ENCODE assay signal across 20 cellular contexts in the genomic region with DNA sequence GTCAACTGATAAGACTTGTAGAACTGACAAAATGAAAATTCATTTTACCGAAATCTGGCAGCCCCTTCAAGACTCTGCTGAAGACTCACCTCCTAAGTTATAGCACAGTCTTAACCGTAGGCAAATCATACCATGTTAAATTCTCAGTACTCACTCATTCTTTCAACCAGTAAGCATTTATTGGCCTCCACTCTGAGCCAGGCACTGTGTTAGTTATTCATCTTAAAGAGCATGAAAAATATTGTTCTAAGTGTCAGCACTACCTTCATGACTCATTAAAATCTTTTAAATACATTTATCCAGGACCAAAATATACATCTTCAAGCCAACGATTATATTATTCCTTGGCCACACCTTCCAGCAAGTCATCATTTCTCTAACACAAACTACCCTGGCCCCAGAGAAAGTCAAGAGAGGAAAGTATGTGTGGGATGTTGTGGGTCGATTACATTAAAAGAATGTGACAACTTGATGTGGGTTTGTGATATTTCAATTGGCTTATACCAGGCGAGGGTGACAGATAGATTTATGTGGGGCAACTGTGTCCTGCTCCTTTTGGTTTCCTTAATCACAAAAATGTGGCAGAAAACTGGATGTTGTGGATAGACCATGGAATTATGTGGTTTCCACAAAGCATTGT. TPM values are rescaled to one million over a fixed set of nuclear protein-coding genes. Genes with fewer than 3 reads are reported as not detected.
A peak's percentile ranks its signal among the peaks of the same experiment; 100 is the strongest.
DNase-seq lines count a peak whose midpoint lies in the region; ATAC-seq and TF ChIP-seq lines count a peak whose summit lies in the region.
"Had no signal": no experiment of that assay in that cellular context is flagged by ENCODE, and none has a peak within 500 bp of the region (broad histone marks: within the 10 kb centered on the region; RNA-seq: fewer than 3 reads in every experiment).

No MANE protein-coding gene starts in this region.

- no peak overlapping the region for H2BK120ac ChIP-seq in H9 (ENCODE audit: low read depth, low read length, poor library complexity, severe bottlenecking)

- no peak overlapping the region for H3K23ac ChIP-seq in H9 (ENCODE audit: insufficient read length, low read depth, low read length)

- peak overlapping the region; percentile 34 for H3K27ac ChIP-seq in AG04450 (ENCODE audit: low read depth, low read length)
- H3K27ac ChIP-seq in parathyroid adenoma, result peak overlapping the region; percentile 95
- no peak overlapping the region for H3K27ac ChIP-seq in H9 (ENCODE audit: insufficient read length, low read depth, low read length)

- H2BK20ac ChIP-seq in H9 (ENCODE audit: low read depth, low read length, poor library complexity, severe bottlenecking), result no peak overlapping the region

- H2BK5ac ChIP-seq in H9 (ENCODE audit: insufficient read length, low read length), result no peak overlapping the region

- H4K91ac ChIP-seq in H9 (ENCODE audit: insufficient read length, low read depth, low read length), result no peak overlapping the region

- no peaks in the 10 kb centered on the region for H3K36me3 ChIP-seq in parathyroid adenoma (ENCODE audit: control insufficient read depth, insufficient read depth, low read length)

- no peak overlapping the region for H3K14ac ChIP-seq in H9 (ENCODE audit: insufficient read depth, low read length)

- H3K56ac ChIP-seq in H9 (ENCODE audit: insufficient read length, low read depth, low read length), result no peak overlapping the region

- no peak overlapping the region for H4K8ac ChIP-seq in H9 (replicated peaks; ENCODE audit: insufficient read length, low read depth, low read length)

- peak overlapping the region; percentile 34 for H2AFZ ChIP-seq in parathyroid adenoma
- no peak overlapping the region for H2AFZ ChIP-seq in H9 (ENCODE audit: low read length)

- H3K18ac ChIP-seq in H9 (ENCODE audit: insufficient read length, low read depth, low read length), result no peak overlapping the region

- no peaks in the 10 kb centered on the region for H3K27me3 Mint-ChIP-seq in MCF 10A (ENCODE audit: insufficient read depth, unreplicated experiment)
- H3K27me3 Mint-ChIP-seq in H9 (ENCODE audit: low read depth), result no peaks in the 10 kb centered on the region

- no peak overlapping the region for H4K5ac ChIP-seq in H9 (ENCODE audit: insufficient read length, low read depth, low read length)

- no peaks in the 10 kb centered on the region for H3K23me2 ChIP-seq in H9 (ENCODE audit: insufficient read length, low read depth, low read length, poor library complexity, severe bottlenecking)

- no peaks in the 10 kb centered on the region for H3K9me3 ChIP-seq in AG04450 (ENCODE audit: control insufficient read depth, insufficient read depth, low read length)
- H3K9me3 ChIP-seq in parathyroid adenoma (ENCODE audit: control insufficient read depth, low read length), result no peaks in the 10 kb centered on the region
- H3K9me3 ChIP-seq in H9 (ENCODE audit: control insufficient read depth, low read depth, low read length), result no peaks in the 10 kb centered on the region

- intact Hi-C loops in MCF 10A (cut with micrococcal nuclease), result no loop called here

- POLR2A ChIA-PET in AG04450 (lab: Yijun Ruan, JAX), result interaction anchor here (0.8 kb wide), 1 partner anchor 15 kb away, joined by 3 read pairs; no protein-coding TSS in a partner anchor
- POLR2A ChIA-PET in MCF 10A (lab: Yijun Ruan, JAX), result no interaction called here

- DNase-seq in AG04450 (ENCODE audit: low read depth, low spot score), result no peak
- peak; percentile 17 for DNase-seq in GM03348 (ENCODE audit: low spot score)
- peak; percentile 79 for DNase-seq in astrocyte of the hippocampus (ENCODE audit: low read depth, low spot score)
- DNase-seq in MCF 10A (ENCODE audit: unreplicated experiment), result no peak
- no peak for DNase-seq in H9
- DNase-seq in activated T-cell treated with anti-CD3 and anti-CD28 coated beads for 4 hours, result no peak
- DNase-seq: Calu3; CD4-positive, alpha-beta T cell; DMS53; H7; KG1; NCI-H1048; NCI-H146; NCI-H2081; NCI-H510A treated with DMSO at 0.1 percent for 48 hours had no signal

- H3K27ac Mint-ChIP-seq in MCF 10A (ENCODE audit: low read depth, unreplicated experiment), result no peak overlapping the region
- no peak overlapping the region for H3K27ac Mint-ChIP-seq in H9
- H3K27ac Mint-ChIP-seq: B cell; CD4-positive, alpha-beta T cell had no signal

- 100% methylated on average over 1 of the region's 5 CpGs for WGBS in H9 (ENCODE audit: extremely low coverage, insufficient read length, low lambda C conversion rate)

- TF ChIP-seq CTCF in AG04450 (IDR thresholded peaks at IDR 0.05; ENCODE audit: low read depth, low read length) (no peak), parathyroid adenoma (IDR thresholded peaks at IDR 0.05) (no peak), MCF 10A (IDR thresholded peaks at IDR 0.05; ENCODE audit: unreplicated experiment) (no peak), H9 (conservative IDR thresholded peaks at IDR 0.05) (no peak)

- ATAC-seq in HG02884 (IDR thresholded peaks at IDR 0.05; ENCODE audit: unreplicated experiment), result no peak

- no peaks in the 10 kb centered on the region for H3K79me1 ChIP-seq in H9 (ENCODE audit: insufficient read depth, low read depth, low read length, poor library complexity, severe bottlenecking)

- H3K4me2 ChIP-seq in parathyroid adenoma (ENCODE audit: low read length) (no peak overlapping the region), H9 (ENCODE audit: insufficient read depth, insufficient read length, low read length) (no peak overlapping the region)

- H3K27me3 ChIP-seq in AG04450 (ENCODE audit: control insufficient read depth, insufficient read depth, low read length), result no peaks in the 10 kb centered on the region
- no peaks in the 10 kb centered on the region for H3K27me3 ChIP-seq in parathyroid adenoma (ENCODE audit: control insufficient read depth, insufficient read depth, low read length)
- no peaks in the 10 kb centered on the region for H3K27me3 ChIP-seq in H9 (ENCODE audit: insufficient read depth, low read length)

- no peak overlapping the region for H2BK12ac ChIP-seq in H9 (ENCODE audit: insufficient read length, low read depth, low read length)

- H3K9me3 Mint-ChIP-seq in MCF 10A (ENCODE audit: unreplicated experiment) (no peaks in the 10 kb centered on the region), H9 (no peaks in the 10 kb centered on the region)
- H3K9me3 Mint-ChIP-seq: CD4-positive, alpha-beta T cell had no signal

- H3K4me3 ChIP-seq in AG04450 (ENCODE audit: low read depth, low read length) (no peak overlapping the region), parathyroid adenoma (ENCODE audit: low read depth, low read length) (no peak overlapping the region)

- no peak overlapping the region for H3K9ac ChIP-seq in parathyroid adenoma
- H3K9ac ChIP-seq in H9 (ENCODE audit: extremely low read depth, insufficient read length, low read length), result no peak overlapping the region

- no peak overlapping the region for H2BK15ac ChIP-seq in H9 (ENCODE audit: low read depth, low read length)

- H2AK5ac ChIP-seq in H9 (ENCODE audit: insufficient read length, low read length), result no peak overlapping the region

- BruUV-seq in MCF 10A (replicated peaks; lab: Mats Ljungman, UMichigan), result no TSS peak

- CTCF ChIA-PET in AG04450 (lab: Charles Lee) (no interaction called here), MCF 10A (lab: Yijun Ruan, JAX) (no interaction called here)

- no peaks in the 10 kb centered on the region for H4K20me1 ChIP-seq in H9 (ENCODE audit: control insufficient read depth, insufficient read depth, insufficient read length)

- no peak overlapping the region for H3K4ac ChIP-seq in H9 (ENCODE audit: low read depth, low read length)

- H3K4me1 Mint-ChIP-seq in MCF 10A (ENCODE audit: insufficient read depth, unreplicated experiment), result no peaks in the 10 kb centered on the region
- H3K4me1 Mint-ChIP-seq in H9, result peaks cover 26 to 27% of the 10 kb centered on the region in 2 experiments
- H3K4me1 Mint-ChIP-seq: B cell had no signal

- H3K36me3 Mint-ChIP-seq in MCF 10A (ENCODE audit: insufficient read depth, unreplicated experiment) (no peaks in the 10 kb centered on the region), H9 (ENCODE audit: insufficient read depth in 1 of 3, low read depth in 3 of 3) (no peaks in the 10 kb centered on the region)

- H3K4me1 ChIP-seq in parathyroid adenoma (peaks cover 82% of the 10 kb centered on the region), H9 (ENCODE audit: insufficient read depth, low read length) (peaks cover 5% of the 10 kb centered on the region; the same call in 1 of the 2 replicates)

- H3K79me2 ChIP-seq in parathyroid adenoma (no peaks in the 10 kb centered on the region), H9 (ENCODE audit: insufficient read depth, low read length) (no peaks in the 10 kb centered on the region)

- H3T11ph ChIP-seq in H9 (ENCODE audit: low read length), result no peak overlapping the region

- H3K4me3 Mint-ChIP-seq in MCF 10A (ENCODE audit: unreplicated experiment) (no peak overlapping the region), H9 (no peak overlapping the region)
- H3K4me3 Mint-ChIP-seq: B cell; CD4-positive, alpha-beta T cell had no signal

RNA-seq across cellular contexts. Expression of a gene that starts 55.0 kb away (rescaled TPM):
- 0.24 and 0.26 TPM in 2 replicates for polyA plus RNA-seq in AG04450 (2011; rRNA removed)
- 0.32 and 0.39 TPM in 2 replicates for polyA minus RNA-seq in AG04450 (2011; rRNA and poly(A)+ RNA removed)
- 0.09 and 0.22 TPM in 2 replicates for total RNA-seq in MCF 10A (2022)
- 11.8 and 12.2 TPM in 2 replicates for total RNA-seq in H9 (2021)
- total RNA-seq: M059J, SK-MEL-5 had no signal

Comparison
In these comparisons a context has a peak if more than half of its experiments do, and no peak if none do; other contexts are left out.
1. DNase-seq: peak in GM03348 (single experiment) and astrocyte of the hippocampus (single experiment); none in AG04450 (single experiment), MCF 10A (single experiment), H9 (single experiment) and activated T-cell treated with anti-CD3 and anti-CD28 coated beads for 4 hours (single experiment).
2. RNA of a gene that starts 55.0 kb away (total RNA-seq): 11.8 to 12.2 TPM in H9; 0.09 to 0.22 TPM in MCF 10A; every median in the first group is over 10 times any median in the second.